ENCODE assay signal across 24 cellular contexts in the genomic region with DNA sequence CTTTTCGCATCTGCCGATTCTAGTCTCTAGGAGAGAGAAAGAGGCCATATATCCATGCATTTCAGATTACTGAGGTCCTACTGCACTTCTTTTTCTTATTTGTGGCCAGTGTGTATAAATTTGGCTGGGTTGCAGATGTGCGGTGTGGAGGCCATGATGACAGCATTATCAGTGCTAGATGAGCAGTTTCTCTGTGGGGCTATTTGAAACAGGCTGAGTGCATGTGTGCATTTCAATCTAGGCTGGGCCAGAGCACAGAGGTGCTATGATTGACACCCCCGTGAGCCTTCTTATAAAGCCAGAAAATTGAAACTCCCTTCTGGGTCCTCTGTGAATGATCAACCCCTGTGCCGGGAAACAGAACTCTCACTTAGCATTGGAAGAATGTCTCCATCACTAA.
"Had no signal": no experiment of that assay in that cellular context is flagged by ENCODE, and none has a peak within 500 bp of the region (broad histone marks: within the 10 kb centered on the region; RNA-seq: fewer than 3 reads in every experiment).

No MANE protein-coding gene starts in this region.

- H3K4me3 Mint-ChIP-seq: central memory CD8-positive, alpha-beta T cell; dendritic cell treated with granulocyte-macrophage colony-stimulating factor and Interleukin-4, amounts not matched to agents 40 ng/mL and 50 ng/mL, for 4 days; endodermal cell; natural killer cell treated with Interleukin-12 subunit alpha and Interleukin-12 subunit beta and Interleukin-15 and Interleukin-18, amount 100 ng/mL, for 72 hours; neural crest cell; stimulated activated naive CD8-positive, alpha-beta T cell treated with anti-CD3 and anti-CD28 coated beads, Interleukin-15, amount 100 ng/mL, for 72 hours had no signal

- H3K36me3 ChIP-seq: colonic mucosa, lower lobe of right lung, prostate gland, right lobe of liver, thyroid gland had no signal

- DNase-seq: colonic mucosa; effector CD8-positive, alpha-beta T cell; endodermal cell; foreskin keratinocyte; lower lobe of right lung; right lobe of liver; stimulated activated CD4-positive, alpha-beta T cell treated with anti-CD3 and anti-CD28 coated beads, Interleukin-12 subunit alpha, Interleukin-12 subunit beta, amount 100 ng/mL, for 4 hours; stimulated activated CD4-positive, alpha-beta T cell treated with anti-CD3 and anti-CD28 coated beads, Interleukin-1b, Interleukin-23, amount 100 ng/mL, for 48 hours; stimulated activated CD4-positive, alpha-beta T cell treated with anti-CD3 and anti-CD28 coated beads, Interleukin-4, amount 100 ng/mL, for 1 hour; stimulated activated CD8-positive, alpha-beta memory T cell treated with anti-CD3 and anti-CD28 coated beads, Interleukin-4, amount 100 ng/mL, for 48 hours; stimulated activated naive CD4-positive, alpha-beta T cell; stimulated activated naive CD8-positive, alpha-beta T cell treated with anti-CD3 and anti-CD28 coated beads, Interleukin-15, amount 100 ng/mL, for 72 hours; thyroid gland; trophoblast cell had no signal

- H3K27me3 ChIP-seq: colonic mucosa, foreskin keratinocyte, right lobe of liver, thyroid gland had no signal

- H3K4me1 ChIP-seq: colonic mucosa, foreskin keratinocyte, lower lobe of right lung, parathyroid adenoma, prostate gland, right lobe of liver, thyroid gland had no signal

- H3K9me3 ChIP-seq: colonic mucosa, lower lobe of right lung, prostate gland, right lobe of liver, thyroid gland had no signal

- H3K4me1 Mint-ChIP-seq: central memory CD8-positive, alpha-beta T cell; endodermal cell; neural crest cell; stimulated activated naive CD8-positive, alpha-beta T cell treated with anti-CD3 and anti-CD28 coated beads, Interleukin-15, amount 100 ng/mL, for 72 hours had no signal

- H3K27ac ChIP-seq: colonic mucosa, epithelial cell of prostate, foreskin keratinocyte, lower lobe of right lung, parathyroid adenoma, prostate gland, right lobe of liver, thyroid gland had no signal

- H3K36me3 Mint-ChIP-seq: natural killer cell treated with Interleukin-12 subunit alpha and Interleukin-12 subunit beta and Interleukin-15 and Interleukin-18, amount 100 ng/mL, for 72 hours had no signal

- H3K27me3 Mint-ChIP-seq: dendritic cell treated with granulocyte-macrophage colony-stimulating factor and Interleukin-4, amounts not matched to agents 40 ng/mL and 50 ng/mL, for 4 days had no signal

- H3K9me3 Mint-ChIP-seq: central memory CD8-positive, alpha-beta T cell; endodermal cell; natural killer cell treated with Interleukin-12 subunit alpha and Interleukin-12 subunit beta and Interleukin-15 and Interleukin-18, amount 100 ng/mL, for 72 hours; neural crest cell; stimulated activated naive CD8-positive, alpha-beta T cell treated with anti-CD3 and anti-CD28 coated beads, Interleukin-15, amount 100 ng/mL, for 72 hours had no signal

- H3K9ac ChIP-seq: parathyroid adenoma had no signal

- H3K27ac Mint-ChIP-seq: dendritic cell treated with granulocyte-macrophage colony-stimulating factor and Interleukin-4, amounts not matched to agents 40 ng/mL and 50 ng/mL, for 4 days; endodermal cell; natural killer cell treated with Interleukin-12 subunit alpha and Interleukin-12 subunit beta and Interleukin-15 and Interleukin-18, amount 100 ng/mL, for 72 hours; stimulated activated naive CD8-positive, alpha-beta T cell treated with anti-CD3 and anti-CD28 coated beads, Interleukin-15, amount 100 ng/mL, for 72 hours had no signal

- H3K4me3 ChIP-seq: colonic mucosa, lower lobe of right lung, prostate gland, right lobe of liver, smooth muscle cell, thyroid gland had no signal

- ATAC-seq: esophagus mucosa; foreskin keratinocyte; left lobe of liver; lower lobe of right lung; natural killer cell treated with Interleukin-12 subunit alpha and Interleukin-12 subunit beta and Interleukin-15 and Interleukin-18, amount 100 ng/mL, for 72 hours; right lobe of liver; stimulated activated naive CD8-positive, alpha-beta T cell treated with anti-CD3 and anti-CD28 coated beads, Interleukin-15, amount 100 ng/mL, for 72 hours had no signal
